ENCODE assay signal across 29 cellular contexts in genomic region chr5:86837610-86838009, GRCh38.
"Had no signal": no experiment of that assay in that cellular context is flagged by ENCODE, and none has a peak within 500 bp of the region (broad histone marks: within the 10 kb centered on the region; RNA-seq: fewer than 3 reads in every experiment).

No MANE protein-coding gene starts in this region.

- H3K27ac Mint-ChIP-seq: activated CD4-positive, alpha-beta memory T cell treated with anti-CD3 and anti-CD28 coated beads, Interleukin-2, amount 10 ng/mL, durations not matched to agents 7 days and 5 days; activated CD4-positive, alpha-beta T cell treated with anti-CD3 and anti-CD28 coated beads, Interleukin-2, amount 10 ng/mL, durations not matched to agents 24 days and 14 days; activated T-helper 17 cell treated with anti-CD3 and anti-CD28 coated beads, Interleukin-2, amount 50 U/mL, for 72 hours; natural killer cell; neural progenitor cell; stimulated activated effector memory CD8-positive, alpha-beta T cell treated with anti-CD3 and anti-CD28 coated beads, Interleukin-12 subunit alpha, Interleukin-12 subunit beta, amount 100 ng/mL, for 72 hours; stimulated activated naive CD8-positive, alpha-beta T cell treated with anti-CD3 and anti-CD28 coated beads, Interleukin-15, Interleukin-2, amounts not matched to agents 100 ng/mL and 50 ng/mL, for 24 hours; T-helper 17 cell had no signal

- H3K4me2 ChIP-seq: neural progenitor cell had no signal

- H3K27me3 ChIP-seq: esophagus muscularis mucosa, neural progenitor cell, suprapubic skin, tibial artery had no signal

- H3K9me3 ChIP-seq: esophagus muscularis mucosa, suprapubic skin, tibial artery had no signal

- H3K4me1 ChIP-seq: esophagus muscularis mucosa, left ventricle myocardium inferior, neural progenitor cell, suprapubic skin, tibial artery had no signal

- H3K27me3 Mint-ChIP-seq: activated CD4-positive, alpha-beta memory T cell treated with anti-CD3 and anti-CD28 coated beads, Interleukin-2, amount 10 ng/mL, durations not matched to agents 7 days and 5 days; activated CD4-positive, alpha-beta T cell treated with anti-CD3 and anti-CD28 coated beads, Interleukin-2, amount 10 ng/mL, durations not matched to agents 24 days and 14 days; stimulated activated naive CD8-positive, alpha-beta T cell treated with anti-CD3 and anti-CD28 coated beads, Interleukin-15, Interleukin-2, amounts not matched to agents 100 ng/mL and 50 ng/mL, for 24 hours; T-helper 17 cell had no signal

- DNase-seq: activated CD4-positive, alpha-beta memory T cell treated with anti-CD3 and anti-CD28 coated beads, Interleukin-2, amount 10 ng/mL, durations not matched to agents 7 days and 5 days; activated CD4-positive, alpha-beta T cell treated with anti-CD3 and anti-CD28 coated beads, Interleukin-2, amount 10 ng/mL, durations not matched to agents 24 days and 14 days; activated CD4-positive, CD25-positive, alpha-beta regulatory T cell treated with anti-CD3 and anti-CD28 coated beads, Interleukin-2, amount 50 U/mL, for 72 hours; activated gamma-delta T cell treated with Interleukin-2 at 50 U/mL for 16 hours; activated naive CD4-positive, alpha-beta T cell treated with anti-CD3 and anti-CD28 coated beads, Interleukin-2, amount 50 U/mL, for 16 hours; activated T-cell treated with anti-CD3 and anti-CD28 coated beads, Interleukin-2, amount 50 U/mL, for 4 hours; amniotic stem cell; dermis blood vessel endothelial cell; effector CD4-positive, alpha-beta T cell; islet precursor cell; left ventricle myocardium inferior; mesendoderm; natural killer cell; occipital lobe; posterior cingulate gyrus; right cardiac atrium; stimulated activated CD4-positive, alpha-beta T cell treated with anti-CD3 and anti-CD28 coated beads, Interleukin-4, amount 100 ng/mL, for 24 hours; T-helper 17 cell; T1000; tibial artery had no signal

- H3K36me3 ChIP-seq: esophagus muscularis mucosa, left ventricle myocardium inferior, neural progenitor cell, suprapubic skin, tibial artery had no signal

- H3K9me3 Mint-ChIP-seq: activated CD4-positive, alpha-beta memory T cell treated with anti-CD3 and anti-CD28 coated beads, Interleukin-2, amount 10 ng/mL, durations not matched to agents 7 days and 5 days; activated CD4-positive, alpha-beta T cell treated with anti-CD3 and anti-CD28 coated beads, Interleukin-2, amount 10 ng/mL, durations not matched to agents 24 days and 14 days; activated T-helper 17 cell treated with anti-CD3 and anti-CD28 coated beads, Interleukin-2, amount 50 U/mL, for 72 hours; neural progenitor cell; stimulated activated effector memory CD8-positive, alpha-beta T cell treated with anti-CD3 and anti-CD28 coated beads, Interleukin-12 subunit alpha, Interleukin-12 subunit beta, amount 100 ng/mL, for 72 hours; stimulated activated naive CD8-positive, alpha-beta T cell treated with anti-CD3 and anti-CD28 coated beads, Interleukin-15, Interleukin-2, amounts not matched to agents 100 ng/mL and 50 ng/mL, for 24 hours had no signal

- H3K4me3 ChIP-seq: esophagus muscularis mucosa, left ventricle myocardium inferior, lung, neural progenitor cell, suprapubic skin, tibial artery had no signal

- H3K9ac ChIP-seq: neural progenitor cell had no signal

- H3K4me1 Mint-ChIP-seq: activated CD4-positive, alpha-beta memory T cell treated with anti-CD3 and anti-CD28 coated beads, Interleukin-2, amount 10 ng/mL, durations not matched to agents 7 days and 5 days; activated CD4-positive, alpha-beta T cell treated with anti-CD3 and anti-CD28 coated beads, Interleukin-2, amount 10 ng/mL, durations not matched to agents 24 days and 14 days; activated T-helper 17 cell treated with anti-CD3 and anti-CD28 coated beads, Interleukin-2, amount 50 U/mL, for 72 hours; natural killer cell; neural progenitor cell; stimulated activated effector memory CD8-positive, alpha-beta T cell treated with anti-CD3 and anti-CD28 coated beads, Interleukin-12 subunit alpha, Interleukin-12 subunit beta, amount 100 ng/mL, for 72 hours; T-helper 17 cell had no signal

- ATAC-seq: activated T-cell treated with anti-CD3 and anti-CD28 coated beads, Interleukin-2, amount 50 U/mL, for 4 hours; activated T-helper 17 cell treated with anti-CD3 and anti-CD28 coated beads, Interleukin-2, amount 50 U/mL, for 72 hours; natural killer cell; right cardiac atrium; stimulated activated effector memory CD8-positive, alpha-beta T cell treated with anti-CD3 and anti-CD28 coated beads, Interleukin-12 subunit alpha, Interleukin-12 subunit beta, amount 100 ng/mL, for 72 hours; T-helper 17 cell had no signal

- H2AFZ ChIP-seq: neural progenitor cell had no signal

- H3K4me3 Mint-ChIP-seq: activated CD4-positive, alpha-beta memory T cell treated with anti-CD3 and anti-CD28 coated beads, Interleukin-2, amount 10 ng/mL, durations not matched to agents 7 days and 5 days; activated CD4-positive, alpha-beta T cell treated with anti-CD3 and anti-CD28 coated beads, Interleukin-2, amount 10 ng/mL, durations not matched to agents 24 days and 14 days; activated T-cell treated with anti-CD3 and anti-CD28 coated beads, Interleukin-2, amount 50 U/mL, for 4 hours; activated T-helper 17 cell treated with anti-CD3 and anti-CD28 coated beads, Interleukin-2, amount 50 U/mL, for 72 hours; natural killer cell; neural progenitor cell; stimulated activated effector memory CD8-positive, alpha-beta T cell treated with anti-CD3 and anti-CD28 coated beads, Interleukin-12 subunit alpha, Interleukin-12 subunit beta, amount 100 ng/mL, for 72 hours; stimulated activated naive CD8-positive, alpha-beta T cell treated with anti-CD3 and anti-CD28 coated beads, Interleukin-15, Interleukin-2, amounts not matched to agents 100 ng/mL and 50 ng/mL, for 24 hours; T-helper 17 cell had no signal

- H3K27ac ChIP-seq: esophagus muscularis mucosa, left ventricle myocardium inferior, neural progenitor cell, suprapubic skin, tibial artery had no signal

- FAIRE-seq: colon, frontal cortex had no signal
